ENCODE assay signal across 2 cellular contexts in the genomic region with DNA sequence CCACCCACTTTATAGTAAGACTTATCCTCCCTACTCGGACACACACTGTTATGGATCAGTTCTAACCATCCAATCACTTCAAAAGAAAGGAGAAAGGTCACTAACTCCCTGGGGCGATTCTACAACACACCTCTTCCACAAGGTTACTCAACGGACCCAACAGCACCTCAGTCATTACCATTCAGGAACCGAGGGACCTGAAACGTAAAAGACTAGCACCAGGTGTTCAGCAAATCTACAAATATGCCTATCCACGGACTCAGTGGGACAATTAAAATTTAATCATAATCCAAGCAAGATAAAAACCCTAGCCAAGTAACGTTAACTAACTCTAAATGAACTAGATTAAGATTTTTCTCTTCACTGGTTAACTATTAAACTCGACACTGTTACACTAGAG.
TF ChIP-seq lines count a peak whose summit lies in the region.

No MANE protein-coding gene starts in this region.

TF ChIP-seq in H1, 55 proteins besides CTCF, POLR2A, EP300 and RAD21:
- no peak for TF ChIP-seq MAFK (IDR thresholded peaks at IDR 0.05; ENCODE audit: low read depth, low read length)
- TF ChIP-seq, protein P1, sequence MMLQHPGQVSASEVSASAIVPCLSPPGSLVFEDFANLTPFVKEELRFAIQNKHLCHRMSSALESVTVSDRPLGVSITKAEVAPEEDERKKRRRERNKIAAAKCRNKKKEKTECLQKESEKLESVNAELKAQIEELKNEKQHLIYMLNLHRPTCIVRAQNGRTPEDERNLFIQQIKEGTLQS (IDR thresholded peaks at IDR 0.05; ENCODE audit: insufficient read depth, low read depth, low read length) = no peak
- TF ChIP-seq SIRT6 (IDR thresholded peaks at IDR 0.05; ENCODE audit: low read length) = no peak
- no peak for TF ChIP-seq SP2 (IDR thresholded peaks at IDR 0.05; ENCODE audit: low read length)
- TF ChIP-seq TBP (IDR thresholded peaks at IDR 0.05; ENCODE audit: low read depth, low read length) = no peak
- TF ChIP-seq GTF2F1 (IDR thresholded peaks at IDR 0.05; ENCODE audit: borderline replicate concordance, low read depth, low read length) = no peak
- TF ChIP-seq GABPA (IDR thresholded peaks at IDR 0.05; ENCODE audit: borderline replicate concordance, insufficient read depth, low read length) = no peak
TF ChIP-seq in H1: peak in this region for 0.

TF ChIP-seq in GM12891, 5 proteins besides CTCF, POLR2A, EP300 and RAD21:
- TF ChIP-seq POLR2AphosphoS5 (IDR thresholded peaks at IDR 0.05; ENCODE audit: low read depth, low read length) = no peak
- no peak for TF ChIP-seq TAF1 (IDR thresholded peaks at IDR 0.05; ENCODE audit: low read depth, low read length)
- TF ChIP-seq SPI1 (IDR thresholded peaks at IDR 0.05; ENCODE audit: low read depth, low read length) = no peak
- TF ChIP-seq PAX5 (IDR thresholded peaks at IDR 0.05; ENCODE audit: insufficient read depth, low read length, severe bottlenecking) = no peak
- no peak for TF ChIP-seq POU2F2 (IDR thresholded peaks at IDR 0.05; ENCODE audit: low read depth, low read length)
